ENCODE assay signal across 20 cellular contexts in the genomic region with DNA sequence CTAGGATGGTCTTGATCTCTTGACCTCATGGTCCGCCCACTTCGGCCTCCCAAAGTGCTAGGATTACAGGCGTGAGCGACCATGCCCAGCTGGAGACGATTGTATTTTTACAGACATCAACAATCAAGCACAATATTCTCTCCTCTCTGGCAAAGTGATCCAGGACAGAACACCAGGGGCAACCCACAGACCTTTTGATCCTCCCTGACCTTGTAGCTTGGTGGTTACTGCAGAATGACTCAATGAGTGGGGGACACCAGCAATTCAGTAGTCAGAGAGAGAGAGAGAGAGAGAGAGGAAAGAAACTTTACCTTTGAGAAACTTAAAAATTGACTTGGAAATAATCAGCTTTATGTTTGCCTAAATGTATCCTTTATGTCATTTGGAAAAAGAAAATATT.
"Had no signal": no experiment of that assay in that cellular context is flagged by ENCODE, and none has a peak within 500 bp of the region (broad histone marks: within the 10 kb centered on the region; RNA-seq: fewer than 3 reads in every experiment).

No MANE protein-coding gene starts in this region.

- H3K27ac Mint-ChIP-seq: activated CD4-positive, alpha-beta T cell treated with anti-CD3 and anti-CD28 coated beads, Interleukin-2, amount 10 ng/mL, durations not matched to agents 24 days and 14 days; activated naive CD4-positive, alpha-beta T cell treated with anti-CD3 and anti-CD28 coated beads, Interleukin-2, amount 50 U/mL, for 72 hours; brain; endodermal cell; progenitor cell of endocrine pancreas; T-cell; WTC11 had no signal

- H3K36me3 ChIP-seq: right lobe of liver, vagina had no signal

- H3K27ac ChIP-seq: right lobe of liver, tibial nerve, vagina had no signal

- H3K27me3 ChIP-seq: right lobe of liver, tibial nerve, vagina had no signal

- H3K4me3 ChIP-seq: lung, right lobe of liver, tibial nerve, vagina had no signal

- H3K9me3 ChIP-seq: right lobe of liver, tibial nerve, vagina had no signal

- H3K4me1 Mint-ChIP-seq: brain, endodermal cell, WTC11 had no signal

- H3K36me3 Mint-ChIP-seq: activated naive CD4-positive, alpha-beta T cell treated with anti-CD3 and anti-CD28 coated beads, Interleukin-2, amount 50 U/mL, for 72 hours; brain; T-cell; WTC11 had no signal

- H3K9me3 Mint-ChIP-seq: activated naive CD4-positive, alpha-beta T cell treated with anti-CD3 and anti-CD28 coated beads, Interleukin-2, amount 50 U/mL, for 72 hours; brain; T-cell had no signal

- H3K27me3 Mint-ChIP-seq: brain, naive B cell had no signal

- H3K4me1 ChIP-seq: right lobe of liver, vagina had no signal

- DNase-seq: activated CD4-positive, alpha-beta T cell treated with anti-CD3 and anti-CD28 coated beads, Interleukin-2, amount 10 ng/mL, durations not matched to agents 24 days and 14 days; activated effector memory CD4-positive, alpha-beta T cell treated with Interleukin-2 at 50 U/mL for 16 hours; activated T-cell treated with anti-CD3 and anti-CD28 coated beads for 4 hours; amygdala; dermis blood vessel endothelial cell; endodermal cell; erythroblast; hypothalamus; naive B cell; right lobe of liver; stimulated activated CD4-positive, alpha-beta T cell treated with anti-CD3 and anti-CD28 coated beads, Interleukin-12 subunit alpha, Interleukin-12 subunit beta, amount 100 ng/mL, for 4 hours; stimulated activated CD4-positive, alpha-beta T cell treated with anti-CD3 and anti-CD28 coated beads, Interleukin-2, amount 100 ng/mL, for 48 hours; T-cell had no signal

- H3K4me3 Mint-ChIP-seq: activated CD4-positive, alpha-beta T cell treated with anti-CD3 and anti-CD28 coated beads, Interleukin-2, amount 10 ng/mL, durations not matched to agents 24 days and 14 days; brain; endodermal cell; T-cell; WTC11 had no signal

- ATAC-seq: right lobe of liver, T-cell, WTC11 had no signal
